ENCODE assay signal across 11 cellular contexts in the genomic region with DNA sequence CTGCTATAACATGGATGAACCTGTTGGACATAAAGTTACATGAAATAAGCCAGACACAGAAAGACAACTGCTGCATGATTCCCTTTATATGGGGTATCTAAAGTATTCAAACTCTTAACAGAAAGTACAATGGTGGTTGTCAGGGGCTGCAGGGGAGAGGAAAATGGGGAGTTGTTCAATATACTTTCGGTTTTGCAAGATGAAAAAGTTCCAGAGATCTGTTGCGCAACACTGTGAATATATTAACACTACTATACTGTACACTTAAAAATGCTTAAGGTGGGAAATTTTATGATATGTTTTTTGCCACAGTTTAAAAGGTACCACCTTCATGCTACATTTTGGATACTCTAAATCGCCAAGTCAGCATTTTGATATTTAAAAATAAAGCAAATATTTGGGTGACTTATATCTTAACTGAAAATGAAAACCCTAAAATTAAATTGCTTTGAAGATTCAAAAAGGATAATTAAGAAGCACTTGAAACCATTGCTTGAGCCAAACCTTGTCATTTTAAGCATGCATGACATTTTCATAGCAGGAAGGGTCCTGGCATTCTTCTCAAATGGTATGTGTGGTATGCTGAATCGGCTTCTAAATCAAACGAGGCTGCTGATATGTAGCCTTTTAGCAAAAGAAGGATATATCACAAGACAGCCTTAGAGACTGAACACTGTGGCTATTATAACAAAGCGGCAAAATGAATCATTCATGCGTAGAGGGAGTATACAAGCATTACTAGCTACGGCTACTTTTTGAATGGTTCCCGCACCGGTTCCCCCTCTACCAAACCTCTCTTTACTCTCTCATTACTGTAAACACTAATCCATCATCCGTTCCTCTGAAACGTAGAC.
A peak's percentile ranks its signal among the peaks of the same experiment; 100 is the strongest.
DNase-seq lines count a peak whose midpoint lies in the region; ATAC-seq, FAIRE-seq and TF ChIP-seq lines count a peak whose summit lies in the region.
"Had no signal": no experiment of that assay in that cellular context is flagged by ENCODE, and none has a peak within 500 bp of the region (broad histone marks: within the 10 kb centered on the region; RNA-seq: fewer than 3 reads in every experiment).

No MANE protein-coding gene starts in this region.

- no peaks in the 10 kb centered on the region for H3K27me3 ChIP-seq in BLaER1 treated with 17β-estradiol and CSF1 and Interleukin-3, amounts not matched to agents 10 nM and 100 nM
- no peaks in the 10 kb centered on the region for H3K27me3 ChIP-seq in GM12878 (replicated peaks in 1 of 2; ENCODE audit: control insufficient read depth in 2 of 2, insufficient read depth in 2 of 2, low read length in 1 of 2)
- H3K27me3 ChIP-seq: neutrophil had no signal

- CTCF ChIA-PET in GM12878 (lab: Yijun Ruan, JAX) = no interaction called here

- TF ChIP-seq EP300 in GM12878 (IDR thresholded peaks at IDR 0.05; ENCODE audit: borderline replicate concordance in 1 of 2, control insufficient read depth in 1 of 2, low read depth in 2 of 2, low read length in 2 of 2) = no peak

- DNase-seq in M059J (ENCODE audit: low read depth) (peak; percentile 82), GM12878 (ENCODE audit: low read depth, low spot score) (no peak), nucleus accumbens (lab: John Stamatoyannopoulos, UW) (no peak), SK-N-DZ (ENCODE audit: low spot score) (no peak), NCI-H1092 treated with DMSO at 0.1 percent for 48 hours (lab: John Stamatoyannopoulos, UW) (no peak), NCI-H446 treated with DMSO at 0.1 percent for 48 hours (lab: John Stamatoyannopoulos, UW) (no peak)
- DNase-seq: activated CD8-positive, alpha-beta memory T cell treated with anti-CD3 and anti-CD28 coated beads, Interleukin-2, amount 50 U/mL, for 4 hours had no signal

- no peak overlapping the region for H3K9ac ChIP-seq in BLaER1 treated with 17β-estradiol and CSF1 and Interleukin-3, amounts not matched to agents 10 nM and 100 nM
- no peak overlapping the region for H3K9ac ChIP-seq in GM12878 (ENCODE audit: control insufficient read depth, insufficient read depth, low read length)

- no peaks in the 10 kb centered on the region for H4K20me1 ChIP-seq in BLaER1 treated with 17β-estradiol and CSF1 and Interleukin-3, amounts not matched to agents 10 nM and 100 nM
- H4K20me1 ChIP-seq in GM12878 (ENCODE audit: control insufficient read depth, insufficient read depth) = no peaks in the 10 kb centered on the region

- POLR2A ChIA-PET in GM12878 (lab: Charles Lee) = no interaction called here

- H2AFZ ChIP-seq in GM12878 (ENCODE audit: control insufficient read depth, low read depth, low read length) = no peak overlapping the region

- SMC1A ChIA-PET in GM12878 (lab: Charles Lee; ENCODE audit: uncharacterized antibody, unreplicated experiment) = interaction anchor here (1.3 kb wide), 1 partner anchor 14 kb away, joined by 3 read pairs; no protein-coding TSS in a partner anchor

- peak overlapping the region in 2 of 11 experiments; percentile 36 to 52; a peak in 5 of 22 replicates for H3K27ac ChIP-seq in BLaER1 treated with 17β-estradiol and CSF1 and Interleukin-3, amounts not matched to agents 10 nM and 100 nM
- H3K27ac ChIP-seq in GM12878 (ENCODE audit: control insufficient read depth, insufficient read depth) = no peak overlapping the region
- peak overlapping the region; percentile 95 for H3K27ac ChIP-seq in mesodermal cell (ENCODE audit: low read depth, low read length, severe bottlenecking)
- H3K27ac ChIP-seq: HL-60, neutrophil had no signal

- peak; percentile 61 for FAIRE-seq in GM12878 (lab: Jason Lieb, UNC)

- 29% methylated on average over 12 of the region's 12 CpGs for WGBS in GM12878 (ENCODE audit: insufficient coverage, insufficient replicate concordance, low lambda C conversion rate, missing lambda C conversion rate)
- WGBS in mesodermal cell (ENCODE audit: insufficient coverage in 2 of 2), 2 experiments = 46 to 57% methylated on average over 4 to 5 of the region's 12 CpGs

- no TSS peak for BruUV-seq in GM12878 (replicated peaks; lab: Mats Ljungman, UMichigan)

- intact Hi-C loops in GM12878 (cut with micrococcal nuclease; ENCODE audit: unreplicated experiment) = no loop called here

- in situ Hi-C loops in GM12878 (cut with MboI) = no loop called here

- no peak for TF ChIP-seq POLR2A in GM12878 (IDR thresholded peaks at IDR 0.05; ENCODE audit: low read depth, low read length)

- no peak for TF ChIP-seq CTCF in GM12878 (IDR thresholded peaks at IDR 0.05 in 2 of 3, conservative IDR thresholded peaks at IDR 0.05 in 1 of 3; ENCODE audit: control insufficient read depth in 2 of 3, extremely low read depth in 1 of 3, insufficient read depth in 1 of 3, low read depth in 3 of 3, low read length in 3 of 3)

- no peak for ATAC-seq in GM12878

- no peak for TF ChIP-seq RAD21 in GM12878 (IDR thresholded peaks at IDR 0.05; ENCODE audit: insufficient read depth, low read depth, low read length)

- H3K79me2 ChIP-seq in GM12878 (ENCODE audit: control insufficient read depth, insufficient read depth, low read length) = no peaks in the 10 kb centered on the region

- peaks cover 0 to 9% (median 5%) of the 10 kb centered on the region in 11 experiments; a peak in 4 of 22 replicates for H3K9me3 ChIP-seq in BLaER1 treated with 17β-estradiol and CSF1 and Interleukin-3, amounts not matched to agents 10 nM and 100 nM (replicated peaks in 1 of 11)
- no peaks in the 10 kb centered on the region for H3K9me3 ChIP-seq in GM12878 (replicated peaks; ENCODE audit: control insufficient read depth, insufficient read depth, low read length)
- H3K9me3 ChIP-seq in mesodermal cell (ENCODE audit: control insufficient read depth, low read length) = no peaks in the 10 kb centered on the region
- H3K9me3 ChIP-seq: neutrophil had no signal

- RAD21 ChIA-PET in GM12878 (lab: Charles Lee; ENCODE audit: unreplicated experiment) = no interaction called here

- H3K36me3 ChIP-seq in BLaER1 treated with 17β-estradiol and CSF1 and Interleukin-3, amounts not matched to agents 10 nM and 100 nM = no peaks in the 10 kb centered on the region
- H3K36me3 ChIP-seq in GM12878 (ENCODE audit: control insufficient read depth in 2 of 2, insufficient read depth in 2 of 2, low read length in 1 of 2) (no peaks in the 10 kb centered on the region), mesodermal cell (ENCODE audit: control insufficient read depth, insufficient read depth, low read length) (peaks cover 11% of the 10 kb centered on the region)
- H3K36me3 ChIP-seq: neutrophil had no signal

- peak overlapping the region in 9 of 11 experiments; percentile 4 to 78 (median 72); a peak in 11 of 22 replicates for H3K4me2 ChIP-seq in BLaER1 treated with 17β-estradiol and CSF1 and Interleukin-3, amounts not matched to agents 10 nM and 100 nM
- peak overlapping the region; percentile 30 for H3K4me2 ChIP-seq in GM12878 (ENCODE audit: control insufficient read depth, insufficient read depth)

- peaks cover 25 to 73% (median 51%) of the 10 kb centered on the region in 10 experiments for H3K4me1 ChIP-seq in BLaER1 treated with 17β-estradiol and CSF1 and Interleukin-3, amounts not matched to agents 10 nM and 100 nM
- peaks cover 11% of the 10 kb centered on the region for H3K4me1 ChIP-seq in GM12878 (ENCODE audit: control insufficient read depth, insufficient read depth, low read length)
- peaks cover 33% of the 10 kb centered on the region for H3K4me1 ChIP-seq in mesodermal cell (ENCODE audit: control insufficient read depth, insufficient read depth, low read length, poor library complexity, severe bottlenecking)

- no peak overlapping the region for H3K4me3 ChIP-seq in BLaER1 treated with 17β-estradiol and CSF1 and Interleukin-3, amounts not matched to agents 10 nM and 100 nM
- H3K4me3 ChIP-seq in GM12878 = no peak overlapping the region; the same call in 1 of the 2 replicates
- no peak overlapping the region for H3K4me3 ChIP-seq in mesodermal cell (ENCODE audit: extremely low read depth, insufficient read depth, low read length, poor library complexity, severe bottlenecking)

TF ChIP-seq in GM12878, 131 proteins besides CTCF, POLR2A, EP300 and RAD21 (continues in another document):
- TF ChIP-seq, protein P1, sequence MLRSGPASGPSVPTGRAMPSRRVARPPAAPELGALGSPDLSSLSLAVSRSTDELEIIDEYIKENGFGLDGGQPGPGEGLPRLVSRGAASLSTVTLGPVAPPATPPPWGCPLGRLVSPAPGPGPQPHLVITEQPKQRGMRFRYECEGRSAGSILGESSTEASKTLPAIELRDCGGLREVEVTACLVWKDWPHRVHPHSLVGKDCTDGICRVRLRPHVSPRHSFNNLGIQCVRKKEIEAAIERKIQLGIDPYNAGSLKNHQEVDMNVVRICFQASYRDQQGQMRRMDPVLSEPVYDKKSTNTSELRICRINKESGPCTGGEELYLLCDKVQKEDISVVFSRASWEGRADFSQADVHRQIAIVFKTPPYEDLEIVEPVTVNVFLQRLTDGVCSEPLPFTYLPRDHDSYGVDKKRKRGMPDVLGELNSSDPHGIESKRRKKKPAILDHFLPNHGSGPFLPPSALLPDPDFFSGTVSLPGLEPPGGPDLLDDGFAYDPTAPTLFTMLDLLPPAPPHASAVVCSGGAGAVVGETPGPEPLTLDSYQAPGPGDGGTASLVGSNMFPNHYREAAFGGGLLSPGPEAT (IDR thresholded peaks at IDR 0.05; ENCODE audit: low read depth) = no peak
- TF ChIP-seq, protein P2, sequence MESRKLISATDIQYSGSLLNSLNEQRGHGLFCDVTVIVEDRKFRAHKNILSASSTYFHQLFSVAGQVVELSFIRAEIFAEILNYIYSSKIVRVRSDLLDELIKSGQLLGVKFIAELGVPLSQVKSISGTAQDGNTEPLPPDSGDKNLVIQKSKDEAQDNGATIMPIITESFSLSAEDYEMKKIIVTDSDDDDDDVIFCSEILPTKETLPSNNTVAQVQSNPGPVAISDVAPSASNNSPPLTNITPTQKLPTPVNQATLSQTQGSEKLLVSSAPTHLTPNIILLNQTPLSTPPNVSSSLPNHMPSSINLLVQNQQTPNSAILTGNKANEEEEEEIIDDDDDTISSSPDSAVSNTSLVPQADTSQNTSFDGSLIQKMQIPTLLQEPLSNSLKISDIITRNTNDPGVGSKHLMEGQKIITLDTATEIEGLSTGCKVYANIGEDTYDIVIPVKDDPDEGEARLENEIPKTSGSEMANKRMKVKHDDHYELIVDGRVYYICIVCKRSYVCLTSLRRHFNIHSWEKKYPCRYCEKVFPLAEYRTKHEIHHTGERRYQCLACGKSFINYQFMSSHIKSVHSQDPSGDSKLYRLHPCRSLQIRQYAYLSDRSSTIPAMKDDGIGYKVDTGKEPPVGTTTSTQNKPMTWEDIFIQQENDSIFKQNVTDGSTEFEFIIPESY (IDR thresholded peaks at IDR 0.05) = no peak
- TF ChIP-seq HCFC1 (IDR thresholded peaks at IDR 0.05; ENCODE audit: low read length) = no peak
- no peak for TF ChIP-seq SMAD1 (IDR thresholded peaks at IDR 0.05; ENCODE audit: low read depth, partially characterized antibody)
- no peak for TF ChIP-seq BRCA1 (IDR thresholded peaks at IDR 0.05; ENCODE audit: low read depth, low read length)
- TF ChIP-seq ASH2L (IDR thresholded peaks at IDR 0.05; ENCODE audit: borderline replicate concordance, low read depth) = no peak
- TF ChIP-seq CBFB (IDR thresholded peaks at IDR 0.05; ENCODE audit: low read depth) = no peak
- no peak for TF ChIP-seq SMARCA5 (IDR thresholded peaks at IDR 0.05)
